In genomic region chr5:158174918-158175663, GRCh38 we compare ENCODE assay signal across 8 cellular contexts.
DNase-seq lines count a peak whose midpoint lies in the region; FAIRE-seq lines count a peak whose summit lies in the region.

No MANE protein-coding gene starts in this region.

- H3K27me3 Mint-ChIP-seq in activated CD4-positive, alpha-beta memory T cell treated with anti-CD3 and anti-CD28 coated beads, Interleukin-2, amount 10 ng/mL, durations not matched to agents 7 days and 5 days: no peaks in the 10 kb centered on the region

- H2AK5ac ChIP-seq in mesendoderm (ENCODE audit: low read length): no peak overlapping the region

- H3K27ac ChIP-seq in mesendoderm (ENCODE audit: low read depth, low read length): no peak overlapping the region

- no peak overlapping the region for H3K4me3 ChIP-seq in mesendoderm (ENCODE audit: low read length)

- no peak overlapping the region for H3K4me2 ChIP-seq in mesendoderm (ENCODE audit: low read length)

- no peaks in the 10 kb centered on the region for H3K36me3 ChIP-seq in mesendoderm (ENCODE audit: control insufficient read depth, insufficient read depth, low read length)

- DNase-seq in D341Med (ENCODE audit: low spot score) (peak; percentile 82), H4 (ENCODE audit: low spot score) (peak; percentile 39), NCI-H446 (lab: John Stamatoyannopoulos, UW) (peak; percentile 52 to 77), mesendoderm (peak; percentile 89), NCI-H2029 treated with DMSO at 0.1 percent for 48 hours (lab: John Stamatoyannopoulos, UW) (no peak)
- peak; percentile 47 for DNase-seq in activated CD4-positive, alpha-beta memory T cell treated with anti-CD3 and anti-CD28 coated beads, Interleukin-2, amount 10 ng/mL, durations not matched to agents 7 days and 5 days
- DNase-seq in stimulated activated CD8-positive, alpha-beta memory T cell treated with anti-CD3 and anti-CD28 coated beads, Interleukin-7, amount 100 ng/mL, for 24 hours (ENCODE audit: low read depth): peak; percentile 18

- peak; percentile 58 for FAIRE-seq in endometrium (lab: Jason Lieb, UNC)

- H2BK120ac ChIP-seq in mesendoderm (ENCODE audit: low read depth, low read length): no peak overlapping the region

- peaks cover 7% of the 10 kb centered on the region for H3K4me1 ChIP-seq in mesendoderm (ENCODE audit: control insufficient read depth, low read depth, low read length)

- peak overlapping the region; percentile 8 for H3K18ac ChIP-seq in mesendoderm (ENCODE audit: low read length)

- POLR2A ChIA-PET in activated CD4-positive, alpha-beta memory T cell treated with anti-CD3 and anti-CD28 coated beads, Interleukin-2, amount 10 ng/mL, durations not matched to agents 7 days and 5 days (lab: Charles Lee): no interaction called here

- H3K79me2 ChIP-seq in mesendoderm (ENCODE audit: control insufficient read depth, insufficient read depth, low read length): no peaks in the 10 kb centered on the region

- no peak overlapping the region for H3K23ac ChIP-seq in mesendoderm (ENCODE audit: low read length)

- no peaks in the 10 kb centered on the region for H3K4me1 Mint-ChIP-seq in activated CD4-positive, alpha-beta memory T cell treated with anti-CD3 and anti-CD28 coated beads, Interleukin-2, amount 10 ng/mL, durations not matched to agents 7 days and 5 days

- no peak overlapping the region for H3K4me3 Mint-ChIP-seq in activated CD4-positive, alpha-beta memory T cell treated with anti-CD3 and anti-CD28 coated beads, Interleukin-2, amount 10 ng/mL, durations not matched to agents 7 days and 5 days

- H3K56ac ChIP-seq in mesendoderm (ENCODE audit: low read length): peak overlapping the region; percentile 72

- peak overlapping the region; percentile 21 for H2BK5ac ChIP-seq in mesendoderm (ENCODE audit: low read length)

- H3K79me1 ChIP-seq in mesendoderm (ENCODE audit: low read length): no peaks in the 10 kb centered on the region

- peak overlapping the region; percentile 21 for H3K9ac ChIP-seq in mesendoderm (ENCODE audit: low read length)

- CTCF ChIA-PET in activated CD4-positive, alpha-beta memory T cell treated with anti-CD3 and anti-CD28 coated beads, Interleukin-2, amount 10 ng/mL, durations not matched to agents 7 days and 5 days (lab: Charles Lee): interaction anchor here (0.6 to 2.4 kb wide), 15 partner anchors 14 to 957 kb away, joined by 3 to 18 read pairs (median 3); no protein-coding TSS in a partner anchor

- no peaks in the 10 kb centered on the region for H3K9me3 Mint-ChIP-seq in activated CD4-positive, alpha-beta memory T cell treated with anti-CD3 and anti-CD28 coated beads, Interleukin-2, amount 10 ng/mL, durations not matched to agents 7 days and 5 days

- no peak overlapping the region for H2BK15ac ChIP-seq in mesendoderm (replicated peaks; ENCODE audit: low read depth)

- no peaks in the 10 kb centered on the region for H3K27me3 ChIP-seq in mesendoderm (ENCODE audit: insufficient read depth, low read length, poor library complexity)

- H3K27ac Mint-ChIP-seq in activated CD4-positive, alpha-beta memory T cell treated with anti-CD3 and anti-CD28 coated beads, Interleukin-2, amount 10 ng/mL, durations not matched to agents 7 days and 5 days: no peak overlapping the region

- WGBS in mesendoderm (ENCODE audit: extremely low coverage, insufficient coverage, low lambda C conversion rate): no CpG with 5 or more reads among the region's 7 CpGs

- no peak overlapping the region for H4K8ac ChIP-seq in mesendoderm (ENCODE audit: low read depth, low read length)

- H4K5ac ChIP-seq in mesendoderm (ENCODE audit: low read length): no peak overlapping the region

- H3K36me3 Mint-ChIP-seq in activated CD4-positive, alpha-beta memory T cell treated with anti-CD3 and anti-CD28 coated beads, Interleukin-2, amount 10 ng/mL, durations not matched to agents 7 days and 5 days (ENCODE audit: low read depth): no peaks in the 10 kb centered on the region

- H3K4ac ChIP-seq in mesendoderm (ENCODE audit: low read depth, low read length): no peak overlapping the region
